ENCODE assay signal across 25 cellular contexts in the genomic region with DNA sequence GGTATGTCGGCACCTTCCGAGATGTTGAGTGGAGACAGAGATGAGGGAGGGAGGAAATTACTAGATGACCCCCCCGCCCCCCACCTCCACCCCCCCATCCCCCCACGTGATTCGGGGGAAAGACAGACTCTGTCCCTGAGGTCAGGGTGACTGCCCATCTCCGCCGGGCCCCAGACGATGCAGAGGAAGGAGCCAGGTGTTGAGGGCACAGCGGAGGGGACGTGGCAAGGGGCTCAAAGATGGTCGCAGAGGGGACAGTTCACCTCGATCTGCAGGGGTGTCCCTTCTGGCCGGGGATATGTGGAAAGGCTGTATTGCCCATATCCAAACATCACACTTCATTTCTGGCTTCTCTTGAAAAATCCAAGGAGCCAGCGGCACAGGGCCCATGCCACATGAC. TPM values are rescaled to one million over a fixed set of nuclear protein-coding genes. Genes with fewer than 3 reads are reported as not detected.
"Had no signal": no experiment of that assay in that cellular context is flagged by ENCODE, and none has a peak within 500 bp of the region (broad histone marks: within the 10 kb centered on the region; RNA-seq: fewer than 3 reads in every experiment).

No MANE protein-coding gene starts in this region.

- H3K9ac ChIP-seq: parathyroid adenoma had no signal

- H3K36me3 Mint-ChIP-seq: memory B cell; natural killer cell treated with Interleukin-12 subunit alpha and Interleukin-12 subunit beta and Interleukin-15 and Interleukin-18, amount 100 ng/mL, for 72 hours; stimulated activated naive B cell treated with anti-CD40 and anti-IgM and Interleukin-4, amounts not matched to agents 10 μg/mL and 1 μg/mL and 100 μg/mL, for 72 hours had no signal

- H3K27ac ChIP-seq: epithelial cell of prostate, gastrocnemius medialis, lower lobe of right lung, parathyroid adenoma, right lobe of liver, thoracic aorta, tibial nerve, upper lobe of left lung had no signal

- H3K4me1 ChIP-seq: gastrocnemius medialis, lower lobe of right lung, parathyroid adenoma, right lobe of liver, tibial nerve, upper lobe of left lung had no signal

- H3K9me3 ChIP-seq: gastrocnemius medialis, lower lobe of right lung, right lobe of liver, thoracic aorta, upper lobe of left lung had no signal

- H2AFZ ChIP-seq: parathyroid adenoma had no signal

- H3K4me3 Mint-ChIP-seq: memory B cell; natural killer cell treated with Interleukin-12 subunit alpha and Interleukin-12 subunit beta and Interleukin-15 and Interleukin-18, amount 100 ng/mL, for 72 hours; stimulated activated naive B cell treated with anti-CD40 and anti-IgM and Interleukin-4, amounts not matched to agents 10 μg/mL and 1 μg/mL and 100 μg/mL, for 72 hours; stimulated activated naive CD8-positive, alpha-beta T cell treated with anti-CD3 and anti-CD28 coated beads, Interleukin-15, Interleukin-2, amounts not matched to agents 100 ng/mL and 50 ng/mL, for 24 hours had no signal

- H3K27me3 ChIP-seq: right lobe of liver, tibial nerve, upper lobe of left lung had no signal

- H3K4me1 Mint-ChIP-seq: memory B cell; stimulated activated naive B cell treated with anti-CD40 and anti-IgM and Interleukin-4, amounts not matched to agents 10 μg/mL and 1 μg/mL and 100 μg/mL, for 72 hours had no signal

- H3K36me3 ChIP-seq: gastrocnemius medialis, lower lobe of right lung, right lobe of liver, thoracic aorta, tibial nerve, upper lobe of left lung had no signal

- ATAC-seq: esophagus mucosa; gastrocnemius medialis; lower lobe of right lung; natural killer cell treated with Interleukin-12 subunit alpha and Interleukin-12 subunit beta and Interleukin-15 and Interleukin-18, amount 100 ng/mL, for 72 hours; right lobe of liver; stimulated activated naive B cell treated with anti-CD40 and anti-IgM and Interleukin-4, amounts not matched to agents 10 μg/mL and 1 μg/mL and 100 μg/mL, for 72 hours had no signal

- DNase-seq: dorsolateral prefrontal cortex; effector CD4-positive, alpha-beta T cell; foreskin fibroblast; gastrocnemius medialis; head of caudate nucleus; left ventricle myocardium superior; lower lobe of right lung; right lobe of liver; small intestine; stimulated activated CD4-positive, alpha-beta T cell treated with anti-CD3 and anti-CD28 coated beads, Interleukin-15, amount 100 ng/mL, for 24 hours; stimulated activated CD4-positive, alpha-beta T cell treated with anti-CD3 and anti-CD28 coated beads, Interleukin-2, amount 100 ng/mL, for 48 hours; stimulated activated naive B cell treated with anti-CD40 and anti-IgM and Interleukin-4, amounts not matched to agents 10 μg/mL and 1 μg/mL and 100 μg/mL, for 72 hours; upper lobe of left lung had no signal

- H3K9me3 Mint-ChIP-seq: memory B cell; natural killer cell treated with Interleukin-12 subunit alpha and Interleukin-12 subunit beta and Interleukin-15 and Interleukin-18, amount 100 ng/mL, for 72 hours; stimulated activated naive B cell treated with anti-CD40 and anti-IgM and Interleukin-4, amounts not matched to agents 10 μg/mL and 1 μg/mL and 100 μg/mL, for 72 hours; stimulated activated naive CD8-positive, alpha-beta T cell treated with anti-CD3 and anti-CD28 coated beads, Interleukin-15, Interleukin-2, amounts not matched to agents 100 ng/mL and 50 ng/mL, for 24 hours had no signal

- H3K27me3 Mint-ChIP-seq: progenitor cell of endocrine pancreas had no signal

- H3K4me3 ChIP-seq: dorsolateral prefrontal cortex, gastrocnemius medialis, lower lobe of right lung, right lobe of liver, thoracic aorta, tibial nerve, upper lobe of left lung had no signal

- H3K27ac Mint-ChIP-seq: memory B cell; natural killer cell treated with Interleukin-12 subunit alpha and Interleukin-12 subunit beta and Interleukin-15 and Interleukin-18, amount 100 ng/mL, for 72 hours; stimulated activated naive B cell treated with anti-CD40 and anti-IgM and Interleukin-4, amounts not matched to agents 10 μg/mL and 1 μg/mL and 100 μg/mL, for 72 hours; stimulated activated naive CD8-positive, alpha-beta T cell treated with anti-CD3 and anti-CD28 coated beads, Interleukin-15, Interleukin-2, amounts not matched to agents 100 ng/mL and 50 ng/mL, for 24 hours had no signal

RNA-seq across cellular contexts. Expression of a gene that starts 14.1 kb away (rescaled TPM):
- total RNA-seq: esophagus mucosa, glomerular endothelial cell, lower lobe of right lung, mononuclear cell, right lobe of liver had no signal
- polyA plus RNA-seq: keratinocyte had no signal
